Comparison of ENCODE assay signal across 8 cellular contexts in the genomic region with DNA sequence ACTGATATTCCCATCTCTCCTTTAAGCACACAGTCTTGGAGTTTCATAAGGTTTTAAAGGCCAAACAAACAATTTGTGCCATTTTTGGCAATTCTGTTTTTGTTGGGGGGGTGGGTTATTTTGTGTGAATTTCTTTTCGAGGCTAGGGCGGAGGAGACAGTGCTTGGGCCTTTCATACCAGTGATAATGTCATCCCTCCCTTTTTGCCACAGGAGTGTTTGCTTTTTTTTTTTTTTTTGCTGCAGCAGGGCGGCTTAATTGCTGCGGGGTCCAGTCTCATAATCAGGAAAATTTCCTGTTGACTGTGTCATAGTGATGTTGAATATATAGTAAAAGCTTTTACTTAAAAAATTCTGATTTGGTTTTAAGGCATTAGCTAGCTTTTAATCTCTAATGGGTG. TPM values are rescaled to one million over a fixed set of nuclear protein-coding genes. Genes with fewer than 3 reads are reported as not detected.
A peak's percentile ranks its signal among the peaks of the same experiment; 100 is the strongest.
DNase-seq lines count a peak whose midpoint lies in the region; TF ChIP-seq lines count a peak whose summit lies in the region.

No MANE protein-coding gene starts in this region.

- no peaks in the 10 kb centered on the region for H3K27me3 ChIP-seq in esophagus muscularis mucosa
- no peaks in the 10 kb centered on the region for H3K27me3 ChIP-seq in rectal smooth muscle tissue (ENCODE audit: control insufficient read depth, insufficient read depth, low read length)

- 14% methylated on average over 4 of the region's 4 CpGs for WGBS in esophagus muscularis mucosa

- TF ChIP-seq EP300 in esophagus muscularis mucosa (IDR thresholded peaks at IDR 0.05) = no peak

- CTCF ChIA-PET in OCI-LY7 (lab: Charles Lee; ENCODE audit: unreplicated experiment) = no interaction called here

- no peaks in the 10 kb centered on the region for H3K9me2 ChIP-seq in OCI-LY7 (ENCODE audit: insufficient read depth, low read length)

- H3K27ac ChIP-seq in OCI-LY7 (ENCODE audit: low read depth, low read length, poor library complexity, severe bottlenecking) (peak overlapping the region; percentile 80), esophagus muscularis mucosa (replicated peaks in 1 of 4) (peak overlapping the region; percentile 97 to 99 (median 98)), rectal smooth muscle tissue (ENCODE audit: low read depth, low read length) (peak overlapping the region; percentile 97)

- peaks cover 6% of the 10 kb centered on the region; the same call in 1 of the 2 replicates for H3K9me3 ChIP-seq in OCI-LY7 (ENCODE audit: low read length)
- no peaks in the 10 kb centered on the region for H3K9me3 ChIP-seq in esophagus muscularis mucosa

- H3K4me1 ChIP-seq in OCI-LY7 (ENCODE audit: insufficient read depth, low read length, poor library complexity, severe bottlenecking) (peaks cover 31% of the 10 kb centered on the region), esophagus muscularis mucosa (peaks cover 54 to 67% (median 65%) of the 10 kb centered on the region in 4 donors), rectal smooth muscle tissue (ENCODE audit: control insufficient read depth, insufficient read depth, low read length) (peaks cover 13% of the 10 kb centered on the region)

- no peak for TF ChIP-seq CTCF in OCI-LY7 (conservative IDR thresholded peaks at IDR 0.05; ENCODE audit: low read length)
- no peak for TF ChIP-seq CTCF in esophagus muscularis mucosa (IDR thresholded peaks at IDR 0.05)

- H4K20me1 ChIP-seq in OCI-LY7 (ENCODE audit: insufficient read depth, low read length) = peaks cover 34% of the 10 kb centered on the region

- H3K36me3 ChIP-seq in OCI-LY7 (ENCODE audit: insufficient read depth, low read length) (peaks cover 36% of the 10 kb centered on the region), esophagus muscularis mucosa (no peaks in the 10 kb centered on the region), rectal smooth muscle tissue (ENCODE audit: control insufficient read depth, insufficient read depth, low read length) (no peaks in the 10 kb centered on the region)

- POLR2A ChIA-PET in OCI-LY7 (lab: Charles Lee) = interaction anchor here (0.7 kb wide), 1 partner anchor 24 kb away, joined by 3 read pairs; no protein-coding TSS in a partner anchor

- peak overlapping the region; percentile 76 for H3K9ac ChIP-seq in rectal smooth muscle tissue (ENCODE audit: low read length)

- H3K4me3 ChIP-seq in GM08714 (ENCODE audit: low read length) (peak overlapping the region; percentile 94), OCI-LY7 (ENCODE audit: low read depth, low read length, poor library complexity, severe bottlenecking) (peak overlapping the region; percentile 91), esophagus muscularis mucosa (peak overlapping the region; percentile 88 to 99 (median 97)), rectal smooth muscle tissue (ENCODE audit: low read length) (peak overlapping the region; percentile 93)

- peak overlapping the region; percentile 89 for H3K4me2 ChIP-seq in OCI-LY7 (ENCODE audit: low read length)

- H2AFZ ChIP-seq in OCI-LY7 (ENCODE audit: low read length) = no peak overlapping the region

- intact Hi-C loops in OCI-LY7 (cut with micrococcal nuclease; ENCODE audit: unreplicated experiment) (loop anchor here (2.0 kb wide), 1 partner anchor 80 kb away; no protein-coding TSS in a partner anchor), esophagus muscularis mucosa (cut with DNase I) (no loop called here)

- TF ChIP-seq POLR2A in esophagus muscularis mucosa (IDR thresholded peaks at IDR 0.05; ENCODE audit: low read depth) = no peak

- TSS peak; percentile 64 for BruUV-seq in OCI-LY7 (replicated peaks; lab: Mats Ljungman, UMichigan)

- DNase-seq in OCI-LY7 (ENCODE audit: low spot score) (peak; percentile 8), esophagus muscularis mucosa (ENCODE audit: extremely low spot score) (no peak), NCI-H1930 (lab: John Stamatoyannopoulos, UW) (no peak), NOMO-1 treated with DMSO at 0.1 percent for 48 hours (lab: John Stamatoyannopoulos, UW; ENCODE audit: unreplicated experiment) (no peak), midbrain (lab: John Stamatoyannopoulos, UW) (no peak)
- DNase-seq in activated CD8-positive, alpha-beta memory T cell treated with anti-CD3 and anti-CD28 coated beads, Interleukin-2, amount 50 U/mL, for 48 hours = no peak

- peaks cover 64% of the 10 kb centered on the region for H3K79me2 ChIP-seq in OCI-LY7 (ENCODE audit: insufficient read depth, low read depth, low read length)

RNA-seq across cellular contexts. Expression of gene PAFAH1B1, which starts 1.7 kb away (rescaled TPM):
- total RNA-seq in OCI-LY7 (2014; rRNA removed; shearing (Covaris generic)) = 51.1 and 61.3 TPM in 2 replicates
- 127 and 138 TPM in 2 replicates for total RNA-seq in OCI-LY7 (2022)
- total RNA-seq in esophagus muscularis mucosa = 100 to 1,000 TPM in 2 of 4 donors, 10 to 100 TPM in 2; 86.5 to 119 (median 102) TPM
